Comparison of ENCODE assay signal across 1 cellular context in the genomic region with DNA sequence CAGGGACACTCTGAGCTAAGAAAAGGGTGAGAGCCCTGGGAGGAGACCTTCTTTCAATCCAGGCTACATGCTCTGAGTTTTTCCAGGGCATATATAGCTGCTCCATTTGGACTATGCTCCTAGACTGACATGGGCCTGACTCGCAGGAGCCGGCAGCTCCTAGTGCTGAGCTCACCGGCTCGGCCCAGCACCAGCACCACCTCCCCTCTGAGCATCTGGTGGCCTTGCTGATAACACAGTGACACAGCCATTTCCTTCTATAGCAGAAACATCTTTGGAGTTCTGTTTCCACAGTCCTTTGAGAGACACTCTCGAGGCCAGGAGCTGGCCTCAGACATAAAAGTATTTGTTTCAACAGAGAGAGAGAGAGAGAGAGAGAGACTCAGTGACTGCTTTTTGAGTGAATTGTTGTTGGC.
TF ChIP-seq lines count a peak whose summit lies in the region.

No MANE protein-coding gene starts in this region.

TF ChIP-seq in K562, 482 proteins besides CTCF, POLR2A, EP300 and RAD21 (continued from another document and continues in another):
- TF ChIP-seq KLF16 (IDR thresholded peaks at IDR 0.05) = no peak
- no peak for TF ChIP-seq CREBBP (IDR thresholded peaks at IDR 0.05; ENCODE audit: low read depth, low read length)
- TF ChIP-seq RUNX1 (IDR thresholded peaks at IDR 0.05; ENCODE audit: low read depth) = no peak
- TF ChIP-seq ZNF431 (CRISPR knock-in tag; IDR thresholded peaks at IDR 0.05) = no peak
- TF ChIP-seq SP1 (CRISPR knock-in tag; IDR thresholded peaks at IDR 0.05) = no peak
- no peak for TF ChIP-seq NCOA6 (IDR thresholded peaks at IDR 0.05)
- TF ChIP-seq POLR2AphosphoS2 (IDR thresholded peaks at IDR 0.05; ENCODE audit: low read length) = no peak
- no peak for TF ChIP-seq GATAD2A (IDR thresholded peaks at IDR 0.05)
- TF ChIP-seq KHSRP (IDR thresholded peaks at IDR 0.05) = no peak
- no peak for TF ChIP-seq ZNF707 (CRISPR knock-in tag; conservative IDR thresholded peaks at IDR 0.05)
- peak in 1 of 2 experiments; percentile 43; a peak in 1 of 4 replicates for TF ChIP-seq SRF (CRISPR knock-in tag; IDR thresholded peaks at IDR 0.05)
- TF ChIP-seq ZNF274 (IDR thresholded peaks at IDR 0.05; ENCODE audit: borderline replicate concordance, low read depth, low read length) = no peak
- no peak for TF ChIP-seq ZNF140 (CRISPR knock-in tag; IDR thresholded peaks at IDR 0.05)
- no peak for TF ChIP-seq PHB (CRISPR knock-in tag; IDR thresholded peaks at IDR 0.05)
- TF ChIP-seq ZNF24 (IDR thresholded peaks at IDR 0.05) = no peak
- TF ChIP-seq, protein P1, sequence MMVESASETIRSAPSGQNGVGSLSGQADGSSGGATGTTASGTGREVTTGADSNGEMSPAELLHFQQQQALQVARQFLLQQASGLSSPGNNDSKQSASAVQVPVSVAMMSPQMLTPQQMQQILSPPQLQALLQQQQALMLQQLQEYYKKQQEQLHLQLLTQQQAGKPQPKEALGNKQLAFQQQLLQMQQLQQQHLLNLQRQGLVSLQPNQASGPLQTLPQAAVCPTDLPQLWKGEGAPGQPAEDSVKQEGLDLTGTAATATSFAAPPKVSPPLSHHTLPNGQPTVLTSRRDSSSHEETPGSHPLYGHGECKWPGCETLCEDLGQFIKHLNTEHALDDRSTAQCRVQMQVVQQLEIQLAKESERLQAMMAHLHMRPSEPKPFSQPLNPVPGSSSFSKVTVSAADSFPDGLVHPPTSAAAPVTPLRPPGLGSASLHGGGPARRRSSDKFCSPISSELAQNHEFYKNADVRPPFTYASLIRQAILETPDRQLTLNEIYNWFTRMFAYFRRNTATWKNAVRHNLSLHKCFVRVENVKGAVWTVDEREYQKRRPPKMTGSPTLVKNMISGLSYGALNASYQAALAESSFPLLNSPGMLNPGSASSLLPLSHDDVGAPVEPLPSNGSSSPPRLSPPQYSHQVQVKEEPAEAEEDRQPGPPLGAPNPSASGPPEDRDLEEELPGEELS (CRISPR knock-in tag; IDR thresholded peaks at IDR 0.05; ENCODE audit: borderline replicate concordance) = no peak
- TF ChIP-seq U2AF2 (optimal IDR thresholded peaks at IDR 0.05; ENCODE audit: low read depth, low read length) = no peak
- no peak for TF ChIP-seq ATF1 (CRISPR knock-in tag; IDR thresholded peaks at IDR 0.05)
- no peak for TF ChIP-seq ATF1 (tag; IDR thresholded peaks at IDR 0.05)
- no peak for TF ChIP-seq SIX5 (IDR thresholded peaks at IDR 0.05; ENCODE audit: borderline replicate concordance in 1 of 2, insufficient read depth in 1 of 2, low read depth in 1 of 2, low read length in 2 of 2)
- TF ChIP-seq, protein P2, sequence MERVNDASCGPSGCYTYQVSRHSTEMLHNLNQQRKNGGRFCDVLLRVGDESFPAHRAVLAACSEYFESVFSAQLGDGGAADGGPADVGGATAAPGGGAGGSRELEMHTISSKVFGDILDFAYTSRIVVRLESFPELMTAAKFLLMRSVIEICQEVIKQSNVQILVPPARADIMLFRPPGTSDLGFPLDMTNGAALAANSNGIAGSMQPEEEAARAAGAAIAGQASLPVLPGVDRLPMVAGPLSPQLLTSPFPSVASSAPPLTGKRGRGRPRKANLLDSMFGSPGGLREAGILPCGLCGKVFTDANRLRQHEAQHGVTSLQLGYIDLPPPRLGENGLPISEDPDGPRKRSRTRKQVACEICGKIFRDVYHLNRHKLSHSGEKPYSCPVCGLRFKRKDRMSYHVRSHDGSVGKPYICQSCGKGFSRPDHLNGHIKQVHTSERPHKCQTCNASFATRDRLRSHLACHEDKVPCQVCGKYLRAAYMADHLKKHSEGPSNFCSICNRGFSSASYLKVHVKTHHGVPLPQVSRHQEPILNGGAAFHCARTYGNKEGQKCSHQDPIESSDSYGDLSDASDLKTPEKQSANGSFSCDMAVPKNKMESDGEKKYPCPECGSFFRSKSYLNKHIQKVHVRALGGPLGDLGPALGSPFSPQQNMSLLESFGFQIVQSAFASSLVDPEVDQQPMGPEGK (CRISPR knock-in tag; IDR thresholded peaks at IDR 0.05; ENCODE audit: borderline replicate concordance) = no peak
- TF ChIP-seq MAZ (CRISPR knock-in tag; conservative IDR thresholded peaks at IDR 0.05 in 1 of 2, IDR thresholded peaks at IDR 0.05 in 1 of 2) = no peak
- no peak for TF ChIP-seq ZNF143 (CRISPR knock-in tag; IDR thresholded peaks at IDR 0.05)
- TF ChIP-seq ZNF766 (CRISPR knock-in tag; conservative IDR thresholded peaks at IDR 0.05) = no peak
- no peak for TF ChIP-seq ZNF778 (CRISPR knock-in tag; IDR thresholded peaks at IDR 0.05)
- no peak for TF ChIP-seq ERF (CRISPR knock-in tag; IDR thresholded peaks at IDR 0.05)
- no peak for TF ChIP-seq CSDE1 (IDR thresholded peaks at IDR 0.05)
- 0 out of 2 replicates have a peak, but pooled peaks have one; percentile 31 for TF ChIP-seq CREM (IDR thresholded peaks at IDR 0.05; ENCODE audit: low read depth)
- no peak for TF ChIP-seq RBM34 (IDR thresholded peaks at IDR 0.05; ENCODE audit: borderline replicate concordance, insufficient read depth, low read length)
- TF ChIP-seq, protein P3, sequence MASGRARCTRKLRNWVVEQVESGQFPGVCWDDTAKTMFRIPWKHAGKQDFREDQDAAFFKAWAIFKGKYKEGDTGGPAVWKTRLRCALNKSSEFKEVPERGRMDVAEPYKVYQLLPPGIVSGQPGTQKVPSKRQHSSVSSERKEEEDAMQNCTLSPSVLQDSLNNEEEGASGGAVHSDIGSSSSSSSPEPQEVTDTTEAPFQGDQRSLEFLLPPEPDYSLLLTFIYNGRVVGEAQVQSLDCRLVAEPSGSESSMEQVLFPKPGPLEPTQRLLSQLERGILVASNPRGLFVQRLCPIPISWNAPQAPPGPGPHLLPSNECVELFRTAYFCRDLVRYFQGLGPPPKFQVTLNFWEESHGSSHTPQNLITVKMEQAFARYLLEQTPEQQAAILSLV (tag; IDR thresholded peaks at IDR 0.05) = no peak
- no peak for TF ChIP-seq ESRRB (CRISPR knock-in tag; IDR thresholded peaks at IDR 0.05; ENCODE audit: borderline replicate concordance)
- TF ChIP-seq DNMT1 (IDR thresholded peaks at IDR 0.05) = no peak
- TF ChIP-seq PML (IDR thresholded peaks at IDR 0.05; ENCODE audit: low read length) = no peak
- TF ChIP-seq SREBF2 (CRISPR knock-in tag; IDR thresholded peaks at IDR 0.05) = no peak
- no peak for TF ChIP-seq EGR1 (conservative IDR thresholded peaks at IDR 0.05)
- TF ChIP-seq, protein P4, sequence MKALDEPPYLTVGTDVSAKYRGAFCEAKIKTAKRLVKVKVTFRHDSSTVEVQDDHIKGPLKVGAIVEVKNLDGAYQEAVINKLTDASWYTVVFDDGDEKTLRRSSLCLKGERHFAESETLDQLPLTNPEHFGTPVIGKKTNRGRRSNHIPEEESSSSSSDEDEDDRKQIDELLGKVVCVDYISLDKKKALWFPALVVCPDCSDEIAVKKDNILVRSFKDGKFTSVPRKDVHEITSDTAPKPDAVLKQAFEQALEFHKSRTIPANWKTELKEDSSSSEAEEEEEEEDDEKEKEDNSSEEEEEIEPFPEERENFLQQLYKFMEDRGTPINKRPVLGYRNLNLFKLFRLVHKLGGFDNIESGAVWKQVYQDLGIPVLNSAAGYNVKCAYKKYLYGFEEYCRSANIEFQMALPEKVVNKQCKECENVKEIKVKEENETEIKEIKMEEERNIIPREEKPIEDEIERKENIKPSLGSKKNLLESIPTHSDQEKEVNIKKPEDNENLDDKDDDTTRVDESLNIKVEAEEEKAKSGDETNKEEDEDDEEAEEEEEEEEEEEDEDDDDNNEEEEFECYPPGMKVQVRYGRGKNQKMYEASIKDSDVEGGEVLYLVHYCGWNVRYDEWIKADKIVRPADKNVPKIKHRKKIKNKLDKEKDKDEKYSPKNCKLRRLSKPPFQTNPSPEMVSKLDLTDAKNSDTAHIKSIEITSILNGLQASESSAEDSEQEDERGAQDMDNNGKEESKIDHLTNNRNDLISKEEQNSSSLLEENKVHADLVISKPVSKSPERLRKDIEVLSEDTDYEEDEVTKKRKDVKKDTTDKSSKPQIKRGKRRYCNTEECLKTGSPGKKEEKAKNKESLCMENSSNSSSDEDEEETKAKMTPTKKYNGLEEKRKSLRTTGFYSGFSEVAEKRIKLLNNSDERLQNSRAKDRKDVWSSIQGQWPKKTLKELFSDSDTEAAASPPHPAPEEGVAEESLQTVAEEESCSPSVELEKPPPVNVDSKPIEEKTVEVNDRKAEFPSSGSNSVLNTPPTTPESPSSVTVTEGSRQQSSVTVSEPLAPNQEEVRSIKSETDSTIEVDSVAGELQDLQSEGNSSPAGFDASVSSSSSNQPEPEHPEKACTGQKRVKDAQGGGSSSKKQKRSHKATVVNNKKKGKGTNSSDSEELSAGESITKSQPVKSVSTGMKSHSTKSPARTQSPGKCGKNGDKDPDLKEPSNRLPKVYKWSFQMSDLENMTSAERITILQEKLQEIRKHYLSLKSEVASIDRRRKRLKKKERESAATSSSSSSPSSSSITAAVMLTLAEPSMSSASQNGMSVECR (CRISPR knock-in tag; IDR thresholded peaks at IDR 0.05) = no peak
- TF ChIP-seq, protein P5, sequence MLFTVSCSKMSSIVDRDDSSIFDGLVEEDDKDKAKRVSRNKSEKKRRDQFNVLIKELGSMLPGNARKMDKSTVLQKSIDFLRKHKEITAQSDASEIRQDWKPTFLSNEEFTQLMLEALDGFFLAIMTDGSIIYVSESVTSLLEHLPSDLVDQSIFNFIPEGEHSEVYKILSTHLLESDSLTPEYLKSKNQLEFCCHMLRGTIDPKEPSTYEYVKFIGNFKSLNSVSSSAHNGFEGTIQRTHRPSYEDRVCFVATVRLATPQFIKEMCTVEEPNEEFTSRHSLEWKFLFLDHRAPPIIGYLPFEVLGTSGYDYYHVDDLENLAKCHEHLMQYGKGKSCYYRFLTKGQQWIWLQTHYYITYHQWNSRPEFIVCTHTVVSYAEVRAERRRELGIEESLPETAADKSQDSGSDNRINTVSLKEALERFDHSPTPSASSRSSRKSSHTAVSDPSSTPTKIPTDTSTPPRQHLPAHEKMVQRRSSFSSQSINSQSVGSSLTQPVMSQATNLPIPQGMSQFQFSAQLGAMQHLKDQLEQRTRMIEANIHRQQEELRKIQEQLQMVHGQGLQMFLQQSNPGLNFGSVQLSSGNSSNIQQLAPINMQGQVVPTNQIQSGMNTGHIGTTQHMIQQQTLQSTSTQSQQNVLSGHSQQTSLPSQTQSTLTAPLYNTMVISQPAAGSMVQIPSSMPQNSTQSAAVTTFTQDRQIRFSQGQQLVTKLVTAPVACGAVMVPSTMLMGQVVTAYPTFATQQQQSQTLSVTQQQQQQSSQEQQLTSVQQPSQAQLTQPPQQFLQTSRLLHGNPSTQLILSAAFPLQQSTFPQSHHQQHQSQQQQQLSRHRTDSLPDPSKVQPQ (CRISPR knock-in tag; IDR thresholded peaks at IDR 0.05; ENCODE audit: borderline replicate concordance) = no peak
- TF ChIP-seq, protein P6, sequence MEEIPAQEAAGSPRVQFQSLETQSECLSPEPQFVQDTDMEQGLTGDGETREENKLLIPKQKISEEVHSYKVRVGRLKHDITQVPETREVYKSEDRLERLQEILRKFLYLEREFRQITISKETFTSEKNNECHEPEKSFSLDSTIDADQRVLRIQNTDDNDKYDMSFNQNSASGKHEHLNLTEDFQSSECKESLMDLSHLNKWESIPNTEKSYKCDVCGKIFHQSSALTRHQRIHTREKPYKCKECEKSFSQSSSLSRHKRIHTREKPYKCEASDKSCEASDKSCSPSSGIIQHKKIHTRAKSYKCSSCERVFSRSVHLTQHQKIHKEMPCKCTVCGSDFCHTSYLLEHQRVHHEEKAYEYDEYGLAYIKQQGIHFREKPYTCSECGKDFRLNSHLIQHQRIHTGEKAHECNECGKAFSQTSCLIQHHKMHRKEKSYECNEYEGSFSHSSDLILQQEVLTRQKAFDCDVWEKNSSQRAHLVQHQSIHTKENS (CRISPR knock-in tag; IDR thresholded peaks at IDR 0.05) = no peak
- TF ChIP-seq, protein P7, sequence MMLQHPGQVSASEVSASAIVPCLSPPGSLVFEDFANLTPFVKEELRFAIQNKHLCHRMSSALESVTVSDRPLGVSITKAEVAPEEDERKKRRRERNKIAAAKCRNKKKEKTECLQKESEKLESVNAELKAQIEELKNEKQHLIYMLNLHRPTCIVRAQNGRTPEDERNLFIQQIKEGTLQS (IDR thresholded peaks at IDR 0.05) = no peak
- TF ChIP-seq, protein P7 (CRISPR knock-in tag; conservative IDR thresholded peaks at IDR 0.05) = no peak
- TF ChIP-seq ZNF324 (CRISPR knock-in tag; IDR thresholded peaks at IDR 0.05) = no peak
- no peak for TF ChIP-seq GABPB2 (CRISPR knock-in tag; conservative IDR thresholded peaks at IDR 0.05)
- no peak for TF ChIP-seq HNRNPUL1 (IDR thresholded peaks at IDR 0.05; ENCODE audit: low read length)
- TF ChIP-seq HDAC6 (IDR thresholded peaks at IDR 0.05; ENCODE audit: low read depth, low read length) = no peak
- TF ChIP-seq MCM5 (IDR thresholded peaks at IDR 0.05; ENCODE audit: low read depth) = no peak
- TF ChIP-seq, protein P8, sequence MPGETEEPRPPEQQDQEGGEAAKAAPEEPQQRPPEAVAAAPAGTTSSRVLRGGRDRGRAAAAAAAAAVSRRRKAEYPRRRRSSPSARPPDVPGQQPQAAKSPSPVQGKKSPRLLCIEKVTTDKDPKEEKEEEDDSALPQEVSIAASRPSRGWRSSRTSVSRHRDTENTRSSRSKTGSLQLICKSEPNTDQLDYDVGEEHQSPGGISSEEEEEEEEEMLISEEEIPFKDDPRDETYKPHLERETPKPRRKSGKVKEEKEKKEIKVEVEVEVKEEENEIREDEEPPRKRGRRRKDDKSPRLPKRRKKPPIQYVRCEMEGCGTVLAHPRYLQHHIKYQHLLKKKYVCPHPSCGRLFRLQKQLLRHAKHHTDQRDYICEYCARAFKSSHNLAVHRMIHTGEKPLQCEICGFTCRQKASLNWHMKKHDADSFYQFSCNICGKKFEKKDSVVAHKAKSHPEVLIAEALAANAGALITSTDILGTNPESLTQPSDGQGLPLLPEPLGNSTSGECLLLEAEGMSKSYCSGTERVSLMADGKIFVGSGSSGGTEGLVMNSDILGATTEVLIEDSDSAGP (CRISPR knock-in tag; IDR thresholded peaks at IDR 0.05) = no peak
- TF ChIP-seq RBBP5 (IDR thresholded peaks at IDR 0.05; ENCODE audit: borderline replicate concordance, insufficient read depth, low read length, poor library complexity, severe bottlenecking) = no peak
- TF ChIP-seq, protein P9, sequence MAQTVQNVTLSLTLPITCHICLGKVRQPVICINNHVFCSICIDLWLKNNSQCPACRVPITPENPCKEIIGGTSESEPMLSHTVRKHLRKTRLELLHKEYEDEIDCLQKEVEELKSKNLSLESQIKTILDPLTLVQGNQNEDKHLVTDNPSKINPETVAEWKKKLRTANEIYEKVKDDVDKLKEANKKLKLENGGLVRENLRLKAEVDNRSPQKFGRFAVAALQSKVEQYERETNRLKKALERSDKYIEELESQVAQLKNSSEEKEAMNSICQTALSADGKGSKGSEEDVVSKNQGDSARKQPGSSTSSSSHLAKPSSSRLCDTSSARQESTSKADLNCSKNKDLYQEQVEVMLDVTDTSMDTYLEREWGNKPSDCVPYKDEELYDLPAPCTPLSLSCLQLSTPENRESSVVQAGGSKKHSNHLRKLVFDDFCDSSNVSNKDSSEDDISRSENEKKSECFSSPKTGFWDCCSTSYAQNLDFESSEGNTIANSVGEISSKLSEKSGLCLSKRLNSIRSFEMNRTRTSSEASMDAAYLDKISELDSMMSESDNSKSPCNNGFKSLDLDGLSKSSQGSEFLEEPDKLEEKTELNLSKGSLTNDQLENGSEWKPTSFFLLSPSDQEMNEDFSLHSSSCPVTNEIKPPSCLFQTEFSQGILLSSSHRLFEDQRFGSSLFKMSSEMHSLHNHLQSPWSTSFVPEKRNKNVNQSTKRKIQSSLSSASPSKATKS (CRISPR knock-in tag; IDR thresholded peaks at IDR 0.05) = no peak
